11 cellular contexts compared by ENCODE assay signal in genomic region chr6:87905101-87905517, GRCh38.
DNase-seq lines count a peak whose midpoint lies in the region; ATAC-seq and TF ChIP-seq lines count a peak whose summit lies in the region.
"Had no signal": no experiment of that assay in that cellular context is flagged by ENCODE, and none has a peak within 500 bp of the region (broad histone marks: within the 10 kb centered on the region; RNA-seq: fewer than 3 reads in every experiment).

No MANE protein-coding gene starts in this region.

- H3K36me3 Mint-ChIP-seq in T-cell, result no peaks in the 10 kb centered on the region

- CTCF ChIA-PET in T-cell (lab: Charles Lee), result no interaction called here

- peak; percentile 55 for DNase-seq in germinal center (ENCODE audit: low spot score)
- DNase-seq in COR-L47 (lab: John Stamatoyannopoulos, UW), result no peak
- no peak for DNase-seq in T-cell
- no peak for DNase-seq in retina
- no peak for DNase-seq in omental fat pad (ENCODE audit: low spot score)
- DNase-seq: foreskin melanocyte; NCI-H187; stimulated activated naive CD8-positive, alpha-beta T cell treated with anti-CD3 and anti-CD28 coated beads, Interleukin-15, amount 100 ng/mL, for 72 hours had no signal

- no peaks in the 10 kb centered on the region for H3K9me3 Mint-ChIP-seq in T-cell
- H3K9me3 Mint-ChIP-seq: stimulated activated naive CD8-positive, alpha-beta T cell treated with anti-CD3 and anti-CD28 coated beads, Interleukin-15, amount 100 ng/mL, for 72 hours had no signal

- H3K27me3 Mint-ChIP-seq in T-cell, result peaks cover 0 to 3% of the 10 kb centered on the region in 2 donors

- ATAC-seq in GM18907 (IDR thresholded peaks at IDR 0.05; ENCODE audit: unreplicated experiment) (peak; percentile 84), GM21737 (IDR thresholded peaks at IDR 0.05; ENCODE audit: unreplicated experiment) (peak; percentile 82), HG03342 (IDR thresholded peaks at IDR 0.05; ENCODE audit: unreplicated experiment) (peak; percentile 84), T-cell (replicated peaks in 1 of 4) (no peak), omental fat pad (ENCODE audit: low FRiP score) (no peak)
- ATAC-seq: stimulated activated naive CD8-positive, alpha-beta T cell treated with anti-CD3 and anti-CD28 coated beads, Interleukin-15, amount 100 ng/mL, for 72 hours had no signal

- no peak for TF ChIP-seq CTCF in omental fat pad (IDR thresholded peaks at IDR 0.05)

- H3K27ac Mint-ChIP-seq in T-cell, result no peak overlapping the region
- H3K27ac Mint-ChIP-seq: stimulated activated naive CD8-positive, alpha-beta T cell treated with anti-CD3 and anti-CD28 coated beads, Interleukin-15, amount 100 ng/mL, for 72 hours had no signal

- no peak overlapping the region for H3K4me3 Mint-ChIP-seq in T-cell
- H3K4me3 Mint-ChIP-seq: stimulated activated naive CD8-positive, alpha-beta T cell treated with anti-CD3 and anti-CD28 coated beads, Interleukin-15, amount 100 ng/mL, for 72 hours had no signal

- POLR2A ChIA-PET in T-cell (lab: Charles Lee), result no interaction called here

- peaks cover 18 to 27% (median 27%) of the 10 kb centered on the region in 3 donors for H3K4me1 Mint-ChIP-seq in T-cell

Comparison
In these comparisons a context has a peak if more than half of its experiments do, and no peak if none do; other contexts are left out.
1. ATAC-seq: peak in GM18907 (single experiment), GM21737 (single experiment) and HG03342 (single experiment); none in T-cell (0 of 4) and omental fat pad (single experiment).